In genomic region chr2:98464772-98465310, GRCh38 we compare ENCODE assay signal across 8 cellular contexts. TPM values are rescaled to one million over a fixed set of nuclear protein-coding genes. Genes with fewer than 3 reads are reported as not detected.
DNase-seq lines count a peak whose midpoint lies in the region; ATAC-seq and TF ChIP-seq lines count a peak whose summit lies in the region.

No MANE protein-coding gene starts in this region.

- no peaks in the 10 kb centered on the region for H3K9me3 ChIP-seq in SJSA1 (replicated peaks)
- H3K9me3 ChIP-seq in heart right ventricle: no peaks in the 10 kb centered on the region
- no peaks in the 10 kb centered on the region for H3K9me3 ChIP-seq in vagina

- no peak for TF ChIP-seq CTCF in heart right ventricle (IDR thresholded peaks at IDR 0.05)
- no peak for TF ChIP-seq CTCF in vagina (IDR thresholded peaks at IDR 0.05)
- no peak for TF ChIP-seq CTCF in mesothelial cell of epicardium (IDR thresholded peaks at IDR 0.05; ENCODE audit: unreplicated experiment)

- H3K4me1 ChIP-seq in SJSA1 (replicated peaks) (peaks cover 18% of the 10 kb centered on the region), heart right ventricle (peaks cover 12 to 98% (median 53%) of the 10 kb centered on the region in 9 donors), vagina (peaks cover 49% of the 10 kb centered on the region)

- intact Hi-C loops in activated CD4-positive, alpha-beta T cell treated with anti-CD3 and anti-CD28 coated beads, Interleukin-2, amount 10 ng/mL, durations not matched to agents 24 days and 14 days (cut with micrococcal nuclease): loop anchor here (1.0 to 10.0 kb wide), 8 partner anchors 11 to 872 kb away; partner anchors contain the start of genes EIF5B, INPP4A, MGAT4A and TXNDC9
- intact Hi-C loops in heart right ventricle (cut with DNase I) (no loop called here), vagina (cut with DNase I) (no loop called here)

- peaks cover 14% of the 10 kb centered on the region for H3K36me3 Mint-ChIP-seq in activated CD4-positive, alpha-beta T cell treated with anti-CD3 and anti-CD28 coated beads, Interleukin-2, amount 10 ng/mL, durations not matched to agents 24 days and 14 days (ENCODE audit: low read depth)
- H3K36me3 Mint-ChIP-seq in mesothelial cell of epicardium: no peaks in the 10 kb centered on the region

- peak overlapping the region; percentile 71 for H3K4me3 Mint-ChIP-seq in activated CD4-positive, alpha-beta T cell treated with anti-CD3 and anti-CD28 coated beads, Interleukin-2, amount 10 ng/mL, durations not matched to agents 24 days and 14 days
- no peak overlapping the region for H3K4me3 Mint-ChIP-seq in mesothelial cell of epicardium

- H3K27ac ChIP-seq in SJSA1: peak overlapping the region; percentile 5; the same call in 1 of the 2 replicates
- H3K27ac ChIP-seq in heart right ventricle: peak overlapping the region in 9 of 10 donors; percentile 54 to 89 (median 75)
- H3K27ac ChIP-seq in vagina: peak overlapping the region; percentile 28

- no peaks in the 10 kb centered on the region for H3K27me3 Mint-ChIP-seq in activated CD4-positive, alpha-beta T cell treated with anti-CD3 and anti-CD28 coated beads, Interleukin-2, amount 10 ng/mL, durations not matched to agents 24 days and 14 days
- no peaks in the 10 kb centered on the region for H3K27me3 Mint-ChIP-seq in mesothelial cell of epicardium (ENCODE audit: low read depth)

- H3K27ac Mint-ChIP-seq in activated CD4-positive, alpha-beta T cell treated with anti-CD3 and anti-CD28 coated beads, Interleukin-2, amount 10 ng/mL, durations not matched to agents 24 days and 14 days: peak overlapping the region; percentile 89
- H3K27ac Mint-ChIP-seq in mesothelial cell of epicardium: no peak overlapping the region

- no peak for TF ChIP-seq POLR2A in vagina (IDR thresholded peaks at IDR 0.05)

- no peak overlapping the region for H3K4me3 ChIP-seq in SJSA1
- peak overlapping the region in 1 of 10 donors; percentile 20 for H3K4me3 ChIP-seq in heart right ventricle
- H3K4me3 ChIP-seq in vagina: no peak overlapping the region

- peak; percentile 89 for DNase-seq in activated CD4-positive, alpha-beta T cell treated with anti-CD3 and anti-CD28 coated beads, Interleukin-2, amount 10 ng/mL, durations not matched to agents 24 days and 14 days
- DNase-seq in activated CD4-positive, alpha-beta T cell treated with anti-CD3 and anti-CD28 coated beads for 1 hour: no peak
- DNase-seq in SJSA1 (ENCODE audit: low read depth in 1 of 2, low spot score in 2 of 2): no peak
- no peak for DNase-seq in heart right ventricle
- DNase-seq in vagina (ENCODE audit: extremely low spot score in 2 of 2): no peak
- no peak for DNase-seq in HCEC 1CT
- DNase-seq in mesothelial cell of epicardium (ENCODE audit: low spot score in 2 of 2, unreplicated experiment in 2 of 2): no peak

- 68 to 78% methylated on average over 12 of the region's 12 CpGs for WGBS in heart right ventricle, 2 donors

- H3K36me3 ChIP-seq in SJSA1 (no peaks in the 10 kb centered on the region), heart right ventricle (peaks cover 0 to under 1% (median 0%) of the 10 kb centered on the region in 9 donors), vagina (no peaks in the 10 kb centered on the region)

- H3K9me3 Mint-ChIP-seq in activated CD4-positive, alpha-beta T cell treated with anti-CD3 and anti-CD28 coated beads, Interleukin-2, amount 10 ng/mL, durations not matched to agents 24 days and 14 days: no peaks in the 10 kb centered on the region
- no peaks in the 10 kb centered on the region for H3K9me3 Mint-ChIP-seq in mesothelial cell of epicardium

- no peaks in the 10 kb centered on the region for H3K27me3 ChIP-seq in SJSA1 (replicated peaks)
- H3K27me3 ChIP-seq in heart right ventricle: no peaks in the 10 kb centered on the region
- no peaks in the 10 kb centered on the region for H3K27me3 ChIP-seq in vagina

- ATAC-seq in HG03039 (IDR thresholded peaks at IDR 0.05; ENCODE audit: unreplicated experiment) (peak; percentile 27), heart right ventricle (peak; percentile 23 to 65 (median 45))

- H3K4me1 Mint-ChIP-seq in activated CD4-positive, alpha-beta T cell treated with anti-CD3 and anti-CD28 coated beads, Interleukin-2, amount 10 ng/mL, durations not matched to agents 24 days and 14 days: peaks cover 78% of the 10 kb centered on the region
- peaks cover 18% of the 10 kb centered on the region for H3K4me1 Mint-ChIP-seq in mesothelial cell of epicardium

RNA-seq across cellular contexts. Expression of gene INPP4A, which starts 20.2 kb away (rescaled TPM):
- total RNA-seq in activated CD4-positive, alpha-beta T cell treated with anti-CD3 and anti-CD28 coated beads, Interleukin-2, amount 10 ng/mL, durations not matched to agents 24 days and 14 days: 40.2 and 45.0 TPM in 2 replicates
- 5.8 and 16.9 TPM in 2 replicates for total RNA-seq in SJSA1 (2014; rRNA removed; shearing (Covaris generic))
- total RNA-seq in heart right ventricle: 10 to 100 TPM; 15.8 to 31.2 (median 22.0) TPM
- polyA plus RNA-seq in heart right ventricle: 1 to 10 TPM; 3.8 to 7.5 TPM
- 38.1 TPM for total RNA-seq in vagina
- total RNA-seq in mesothelial cell of epicardium: 37.3 to 40.7 TPM (median 37.3 TPM) in 3 replicates

Comparison
In these comparisons a context has a peak if more than half of its experiments do, and no peak if none do; other contexts are left out.
1. H3K27ac ChIP-seq: peak in every context shown above with its lines; median percentile 75 in heart right ventricle; 28 in vagina; 5 in SJSA1.